8 cellular contexts compared by ENCODE assay signal in genomic region chr6:166627039-166627874, GRCh38. TPM values are rescaled to one million over a fixed set of nuclear protein-coding genes. Genes with fewer than 3 reads are reported as not detected.
DNase-seq lines count a peak whose midpoint lies in the region; ATAC-seq lines count a peak whose summit lies in the region.

Gene RPS6KA2 (minus strand): TSS chr6:166627251. CDS start chr6:166627019, 232 bp downstream.

- H3K4me1 ChIP-seq in BLaER1 treated with 17β-estradiol and CSF1 and Interleukin-3, amounts not matched to agents 10 nM and 100 nM = peaks cover 13 to 47% (median 38%) of the 10 kb centered on the region in 10 experiments

- peaks cover 18 to 39% (median 27%) of the 10 kb centered on the region in 11 experiments for H3K27me3 ChIP-seq in BLaER1 treated with 17β-estradiol and CSF1 and Interleukin-3, amounts not matched to agents 10 nM and 100 nM

- peaks cover 0 to 14% (median 4%) of the 10 kb centered on the region in 11 experiments; a peak in 4 of 22 replicates for H4K20me1 ChIP-seq in BLaER1 treated with 17β-estradiol and CSF1 and Interleukin-3, amounts not matched to agents 10 nM and 100 nM

- peak; percentile 99 for DNase-seq in NCI-H524 treated with DMSO at 0.1 percent for 48 hours (lab: John Stamatoyannopoulos, UW)
- peak; percentile 100 for DNase-seq in activated CD4-positive, alpha-beta T cell treated with anti-CD3 and anti-CD28 coated beads, Interleukin-2, amount 10 ng/mL, durations not matched to agents 7 days and 5 days
- peak; percentile 92 for DNase-seq in cortex of kidney (lab: John Stamatoyannopoulos, UW)
- DNase-seq in left colon = peak; percentile 100
- DNase-seq in stimulated activated CD4-positive, alpha-beta T cell treated with anti-CD3 and anti-CD28 coated beads, Interleukin-1b, Interleukin-23, amount 100 ng/mL, for 4 hours (ENCODE audit: low read depth in 2 of 2) = peak; percentile 99

- H3K9me3 Mint-ChIP-seq in activated CD4-positive, alpha-beta T cell treated with anti-CD3 and anti-CD28 coated beads, Interleukin-2, amount 10 ng/mL, durations not matched to agents 7 days and 5 days = no peaks in the 10 kb centered on the region

- H3K4me1 Mint-ChIP-seq in activated CD4-positive, alpha-beta T cell treated with anti-CD3 and anti-CD28 coated beads, Interleukin-2, amount 10 ng/mL, durations not matched to agents 7 days and 5 days = peaks cover 24% of the 10 kb centered on the region

- H3K4me2 ChIP-seq in BLaER1 treated with 17β-estradiol and CSF1 and Interleukin-3, amounts not matched to agents 10 nM and 100 nM = peak within 1 kb of the TSS; percentile 98 to 100 (median 100)

- peak within 1 kb of the TSS; percentile 94 for H3K27ac Mint-ChIP-seq in activated CD4-positive, alpha-beta T cell treated with anti-CD3 and anti-CD28 coated beads, Interleukin-2, amount 10 ng/mL, durations not matched to agents 7 days and 5 days

- CTCF ChIA-PET in activated CD4-positive, alpha-beta T cell treated with anti-CD3 and anti-CD28 coated beads, Interleukin-2, amount 10 ng/mL, durations not matched to agents 7 days and 5 days (lab: Charles Lee) = interaction anchor here (0.7 to 1.6 kb wide), 2 partner anchors 49 to 246 kb away, joined by 3 read pairs; no protein-coding TSS in a partner anchor

- peak within 1 kb of the TSS; percentile 29 to 87 (median 79); a peak in 21 of 22 replicates for H3K27ac ChIP-seq in BLaER1 treated with 17β-estradiol and CSF1 and Interleukin-3, amounts not matched to agents 10 nM and 100 nM

- H3K9ac ChIP-seq in BLaER1 treated with 17β-estradiol and CSF1 and Interleukin-3, amounts not matched to agents 10 nM and 100 nM = peak within 1 kb of the TSS; percentile 76 to 89 (median 83)

- intact Hi-C loops in left colon (cut with DNase I, micrococcal nuclease) = no loop called here

- ATAC-seq in GM19324 (IDR thresholded peaks at IDR 0.05; ENCODE audit: low FRiP score, unreplicated experiment) = peak; percentile 85
- ATAC-seq in HG03460 (IDR thresholded peaks at IDR 0.05; ENCODE audit: unreplicated experiment) = peak; percentile 86
- peak; percentile 90 for ATAC-seq in left colon

- no peaks in the 10 kb centered on the region for H3K36me3 Mint-ChIP-seq in activated CD4-positive, alpha-beta T cell treated with anti-CD3 and anti-CD28 coated beads, Interleukin-2, amount 10 ng/mL, durations not matched to agents 7 days and 5 days (ENCODE audit: low read depth)

- H3K4me3 ChIP-seq in BLaER1 treated with 17β-estradiol and CSF1 and Interleukin-3, amounts not matched to agents 10 nM and 100 nM = peak within 1 kb of the TSS; percentile 79 to 88 (median 84)

- POLR2A ChIA-PET in activated CD4-positive, alpha-beta T cell treated with anti-CD3 and anti-CD28 coated beads, Interleukin-2, amount 10 ng/mL, durations not matched to agents 7 days and 5 days (lab: Charles Lee) = no interaction called here

- H3K27me3 Mint-ChIP-seq in activated CD4-positive, alpha-beta T cell treated with anti-CD3 and anti-CD28 coated beads, Interleukin-2, amount 10 ng/mL, durations not matched to agents 7 days and 5 days = peaks cover 34% of the 10 kb centered on the region

- peaks cover 0 to 7% (median 0%) of the 10 kb centered on the region in 11 experiments; a peak in 2 of 22 replicates for H3K9me3 ChIP-seq in BLaER1 treated with 17β-estradiol and CSF1 and Interleukin-3, amounts not matched to agents 10 nM and 100 nM (replicated peaks in 1 of 11)

- peak within 1 kb of the TSS; percentile 89 for H3K4me3 Mint-ChIP-seq in activated CD4-positive, alpha-beta T cell treated with anti-CD3 and anti-CD28 coated beads, Interleukin-2, amount 10 ng/mL, durations not matched to agents 7 days and 5 days

- H3K36me3 ChIP-seq in BLaER1 treated with 17β-estradiol and CSF1 and Interleukin-3, amounts not matched to agents 10 nM and 100 nM = no peaks in the 10 kb centered on the region

RNA-seq across cellular contexts. Expression of gene RPS6KA2, which starts in this region (rescaled TPM):
- 1 to 10 TPM; 3.6 to 4.0 TPM for total RNA-seq in activated CD4-positive, alpha-beta T cell treated with anti-CD3 and anti-CD28 coated beads, Interleukin-2, amount 10 ng/mL, durations not matched to agents 7 days and 5 days
- 10 to 100 TPM; 11.5 to 13.3 TPM for total RNA-seq in left colon

Comparison
In these comparisons a context has a peak if more than half of its experiments do, and no peak if none do; other contexts are left out.
1. Peak in every context shown above with its lines: DNase-seq, ATAC-seq, H3K4me3 ChIP-seq and H3K27ac ChIP-seq.